15 cellular contexts compared by ENCODE assay signal in the genomic region with DNA sequence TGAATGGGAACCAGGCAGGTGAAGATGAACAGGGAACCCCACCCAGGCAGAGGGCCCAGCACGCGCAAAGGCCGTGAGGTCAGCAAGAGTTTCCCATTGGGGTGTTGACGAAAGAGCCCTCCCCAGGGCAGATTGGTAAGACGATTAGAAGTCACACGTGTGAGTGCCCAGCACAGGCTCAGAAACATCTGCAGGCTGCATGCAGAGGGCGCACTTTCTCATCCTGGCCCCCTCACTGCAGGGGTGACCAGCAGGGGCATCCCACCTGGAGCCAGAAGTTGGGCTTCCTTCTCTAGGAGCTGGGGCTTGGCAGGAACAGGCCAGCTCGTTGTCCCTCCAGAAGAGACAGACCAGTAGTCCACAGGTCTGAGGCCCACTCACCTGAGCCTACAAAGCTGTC. TPM values are rescaled to one million over a fixed set of nuclear protein-coding genes. Genes with fewer than 3 reads are reported as not detected.
DNase-seq lines count a peak whose midpoint lies in the region; ATAC-seq, FAIRE-seq and TF ChIP-seq lines count a peak whose summit lies in the region.
"Had no signal": no experiment of that assay in that cellular context is flagged by ENCODE, and none has a peak within 500 bp of the region (broad histone marks: within the 10 kb centered on the region; RNA-seq: fewer than 3 reads in every experiment).

No MANE protein-coding gene starts in this region.

- no peak for TF ChIP-seq POLR2A in A549 (IDR thresholded peaks at IDR 0.05; ENCODE audit: low read length)

- 55% methylated on average over 8 of the region's 8 CpGs for WGBS in A549 (ENCODE audit: missing lambda C conversion rate)
- WGBS in small intestine, 3 donors = 64 to 75% (median 67%) methylated on average over 8 of the region's 8 CpGs

- H3K4me1 ChIP-seq in A549 = peaks cover 6% of the 10 kb centered on the region; the same call in 1 of the 3 replicates
- H3K4me1 ChIP-seq in OCI-LY7 (ENCODE audit: insufficient read depth, low read length, poor library complexity, severe bottlenecking) = peaks cover 4% of the 10 kb centered on the region
- no peaks in the 10 kb centered on the region for H3K4me1 ChIP-seq in small intestine (ENCODE audit: control insufficient read depth in 2 of 2, insufficient read depth in 1 of 2, low read depth in 1 of 2, low read length in 1 of 2)
- H3K4me1 ChIP-seq: HAP-1, pancreas had no signal

- no peaks in the 10 kb centered on the region for H4K20me1 ChIP-seq in OCI-LY7 (ENCODE audit: insufficient read depth, low read length)
- H4K20me1 ChIP-seq: BLaER1 treated with 17β-estradiol and CSF1 and Interleukin-3, amounts not matched to agents 10 nM and 100 nM had no signal

- peak in 1 of 2 experiments; percentile 5; a peak in 1 of 5 replicates for TF ChIP-seq RAD21 in A549 (conservative IDR thresholded peaks at IDR 0.05 in 1 of 2, IDR thresholded peaks at IDR 0.05 in 1 of 2)

- H3K27me3 ChIP-seq in small intestine (ENCODE audit: control insufficient read depth in 2 of 2, insufficient read depth in 2 of 2, low read length in 2 of 2) = no peaks in the 10 kb centered on the region
- H3K27me3 ChIP-seq: BLaER1 treated with 17β-estradiol and CSF1 and Interleukin-3, amounts not matched to agents 10 nM and 100 nM; dorsolateral prefrontal cortex; pancreas had no signal

- no TSS peak for BruUV-seq in OCI-LY7 (replicated peaks; lab: Mats Ljungman, UMichigan)

- no peak overlapping the region for H2AFZ ChIP-seq in OCI-LY7 (ENCODE audit: low read length)

- H3K27ac ChIP-seq in A549 = no peak overlapping the region
- H3K27ac ChIP-seq in OCI-LY7 (ENCODE audit: low read depth, low read length, poor library complexity, severe bottlenecking) = no peak overlapping the region
- no peak overlapping the region for H3K27ac ChIP-seq in small intestine (ENCODE audit: low read depth in 1 of 2, low read length in 1 of 2)
- H3K27ac ChIP-seq: BLaER1 treated with 17β-estradiol and CSF1 and Interleukin-3, amounts not matched to agents 10 nM and 100 nM; dorsolateral prefrontal cortex; pancreas had no signal

- FAIRE-seq in A549 (lab: Jason Lieb, UNC) (no peak), small intestine (lab: Jason Lieb, UNC) (no peak)
- FAIRE-seq: pancreas, RCC 7860 had no signal

- H3K36me3 ChIP-seq in OCI-LY7 (ENCODE audit: insufficient read depth, low read length) (no peaks in the 10 kb centered on the region), small intestine (ENCODE audit: control insufficient read depth in 2 of 2, insufficient read depth in 2 of 2, low read length in 2 of 2) (no peaks in the 10 kb centered on the region)
- H3K36me3 ChIP-seq: BLaER1 treated with 17β-estradiol and CSF1 and Interleukin-3, amounts not matched to agents 10 nM and 100 nM; HAP-1; pancreas had no signal

- H3K4me2 ChIP-seq in A549 (no peak overlapping the region), OCI-LY7 (ENCODE audit: low read length) (no peak overlapping the region)
- H3K4me2 ChIP-seq: BLaER1 treated with 17β-estradiol and CSF1 and Interleukin-3, amounts not matched to agents 10 nM and 100 nM had no signal

- POLR2A ChIA-PET in A549 (lab: Yijun Ruan, JAX) (no interaction called here), OCI-LY7 (lab: Charles Lee) (no interaction called here)

- no peaks in the 10 kb centered on the region for H3K9me2 ChIP-seq in OCI-LY7 (ENCODE audit: insufficient read depth, low read length)

- peak; percentile 32 to 40 for DNase-seq in A549 (ENCODE audit: low read depth in 1 of 2, low spot score in 1 of 2)
- no peak for DNase-seq in OCI-LY7 (ENCODE audit: low spot score)
- DNase-seq in fibroblast of villous mesenchyme (ENCODE audit: low read depth) = peak; percentile 3
- no peak for DNase-seq in small intestine
- DNase-seq in NCI-H69 (lab: John Stamatoyannopoulos, UW) = no peak
- DNase-seq in NCI-H526 (lab: John Stamatoyannopoulos, UW) = no peak
- DNase-seq: dorsolateral prefrontal cortex, glutamatergic neuron, Kasumi-1 had no signal

- H3K4me3 ChIP-seq in A549 (no peak overlapping the region), OCI-LY7 (ENCODE audit: low read depth, low read length, poor library complexity, severe bottlenecking) (no peak overlapping the region), fibroblast of villous mesenchyme (ENCODE audit: low read depth, low read length) (no peak overlapping the region), small intestine (ENCODE audit: low read depth in 1 of 2, low read length in 2 of 2) (no peak overlapping the region)
- H3K4me3 ChIP-seq: BLaER1 treated with 17β-estradiol and CSF1 and Interleukin-3, amounts not matched to agents 10 nM and 100 nM; dorsolateral prefrontal cortex; HAP-1; pancreas had no signal

- H3K79me2 ChIP-seq in OCI-LY7 (ENCODE audit: insufficient read depth, low read depth, low read length) = no peaks in the 10 kb centered on the region

- H3K9me3 ChIP-seq in A549 (no peaks in the 10 kb centered on the region), OCI-LY7 (ENCODE audit: low read length) (no peaks in the 10 kb centered on the region), small intestine (ENCODE audit: control insufficient read depth, low read depth) (no peaks in the 10 kb centered on the region)
- H3K9me3 ChIP-seq: BLaER1 treated with 17β-estradiol and CSF1 and Interleukin-3, amounts not matched to agents 10 nM and 100 nM; HAP-1; pancreas had no signal

- TF ChIP-seq EP300 in A549 (IDR thresholded peaks at IDR 0.05) = no peak

- CTCF ChIA-PET in A549 (lab: Yijun Ruan, JAX) = interaction anchor here (0.9 to 1.1 kb wide), 3 partner anchors 9 to 377 kb away, joined by 3 to 4 read pairs (median 3); no protein-coding TSS in a partner anchor
- CTCF ChIA-PET in OCI-LY7 (lab: Charles Lee; ENCODE audit: unreplicated experiment) = no interaction called here

- ATAC-seq in A549 = peak; percentile 40 to 76; a peak in 3 of 6 replicates
- no peak for ATAC-seq in GM18858 (IDR thresholded peaks at IDR 0.05; ENCODE audit: unreplicated experiment)
- ATAC-seq: pancreas had no signal

- intact Hi-C loops in OCI-LY7 (cut with micrococcal nuclease; ENCODE audit: unreplicated experiment) = no loop called here

- TF ChIP-seq CTCF in A549 (IDR thresholded peaks at IDR 0.05) (no peak; the same call in 2 of the 3 replicates), GM12872 (IDR thresholded peaks at IDR 0.05; ENCODE audit: insufficient read depth, low read depth, low read length) (peak; percentile 52), OCI-LY7 (conservative IDR thresholded peaks at IDR 0.05; ENCODE audit: low read length) (peak; percentile 51; the same call in 1 of the 2 replicates), fibroblast of villous mesenchyme (IDR thresholded peaks at IDR 0.05; ENCODE audit: insufficient read depth, low read depth, low read length) (peak; percentile 38)

TF ChIP-seq in A549, 52 proteins besides CTCF, POLR2A, EP300 and RAD21:
- TF ChIP-seq HOXA7 (CRISPR knock-in tag; IDR thresholded peaks at IDR 0.05) (no peak), CEBPB (IDR thresholded peaks at IDR 0.05) (no peak)

RNA-seq across cellular contexts. Expression of a gene that starts 38.4 kb away (rescaled TPM):
- 1.9 and 2.0 TPM in 2 replicates for polyA plus RNA-seq in A549 (2011; rRNA removed)
- 2.6 and 3.7 TPM in 2 replicates for polyA plus RNA-seq in A549 (2012; cell fraction: cytosol; rRNA removed)
- polyA plus RNA-seq in A549 (2012; cell fraction: nucleus; rRNA removed) = 4.1 and 5.2 TPM in 2 replicates
- 3.7 to 7.4 TPM (median 5.8 TPM) in 3 replicates for polyA plus RNA-seq in A549 (2017; fragmentation: RNase III; extraction: RNeasy Plus Mini Kit Qiagen cat#74134 plus additional on column Dnase treatment)
- 0.92 and 1.3 TPM in 2 replicates for polyA minus RNA-seq in A549 (2011; rRNA and poly(A)+ RNA removed)
- total RNA-seq in OCI-LY7 (2014; rRNA removed; shearing (Covaris generic)) = not detected in 2 replicates
- total RNA-seq in OCI-LY7 (2022) = 0.17 TPM in 1 of 2 replicates, not detected in the other
- 0.32 and 1.3 TPM in 2 replicates for total RNA-seq in fibroblast of villous mesenchyme
- polyA plus RNA-seq in small intestine = 1 to 10 TPM in 1 of 3 donors, under 1 TPM in 2; 0.67 to 1.5 (median 0.81) TPM

Comparison
In these comparisons a context has a peak if more than half of its experiments do, and no peak if none do; other contexts are left out.
1. DNase-seq: peak in A549 (2 of 2) and fibroblast of villous mesenchyme (single experiment); none in OCI-LY7 (single experiment), small intestine (single experiment), NCI-H69 (single experiment) and NCI-H526 (0 of 2).